In the genomic region with DNA sequence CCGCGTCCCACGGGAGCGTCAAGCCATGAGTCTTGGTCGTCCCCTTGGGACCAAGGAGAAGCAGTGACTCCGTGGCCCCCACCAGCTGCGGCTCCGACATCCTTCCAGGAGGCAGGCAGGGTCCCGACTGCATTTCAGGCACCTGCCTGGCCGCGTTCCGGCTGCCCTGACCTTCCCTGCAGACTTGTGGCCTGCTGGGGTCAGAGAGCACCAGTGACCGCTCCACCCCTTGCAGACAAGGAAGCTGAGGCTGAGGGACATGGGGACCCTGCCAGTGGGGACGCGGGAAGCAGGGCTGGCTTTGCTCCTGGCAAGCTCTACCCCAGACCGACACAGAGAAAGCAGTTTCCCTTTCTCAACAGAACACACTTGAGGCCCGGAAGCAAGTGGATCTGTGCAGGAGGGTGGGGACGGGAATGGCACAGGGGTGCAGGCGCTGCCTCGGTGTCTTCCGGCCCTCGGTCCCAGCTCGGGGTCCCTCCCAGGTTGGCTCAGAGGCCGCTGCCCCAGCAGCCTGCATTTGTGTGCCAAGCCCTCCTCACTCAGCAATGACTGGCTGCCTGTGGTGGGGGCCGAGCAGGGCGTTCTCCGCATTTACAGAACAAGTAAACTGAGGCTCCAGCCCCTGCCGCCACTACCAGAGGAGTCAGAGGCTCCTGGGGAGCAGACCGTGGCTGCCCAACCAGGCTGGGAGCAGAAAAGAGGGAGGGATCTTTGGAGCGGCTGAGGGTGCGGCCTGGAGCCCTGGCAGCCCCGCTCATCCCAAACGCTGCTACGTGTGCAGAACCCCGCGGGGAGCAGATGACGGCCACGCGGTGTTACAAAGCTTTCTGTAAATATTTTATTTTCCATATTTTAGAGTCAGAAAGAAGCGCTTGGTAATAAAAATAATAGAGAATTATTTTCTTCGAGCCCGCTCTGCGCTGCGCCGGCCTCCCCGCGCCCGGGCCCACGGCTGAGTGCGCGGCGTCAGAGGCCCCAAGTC, we compare ENCODE assay signal across 14 cellular contexts. TPM values are rescaled to one million over a fixed set of nuclear protein-coding genes. Genes with fewer than 3 reads are reported as not detected.
DNase-seq lines count a peak whose midpoint lies in the region; ATAC-seq and TF ChIP-seq lines count a peak whose summit lies in the region.
"Had no signal": no experiment of that assay in that cellular context is flagged by ENCODE, and none has a peak within 500 bp of the region (broad histone marks: within the 10 kb centered on the region; RNA-seq: fewer than 3 reads in every experiment).

No MANE protein-coding gene starts in this region.

- H3K9me3 ChIP-seq in Peyer's patch: no peaks in the 10 kb centered on the region
- H3K9me3 ChIP-seq in mesodermal cell (ENCODE audit: control insufficient read depth, low read length): no peaks in the 10 kb centered on the region
- no peaks in the 10 kb centered on the region for H3K9me3 ChIP-seq in thymus (ENCODE audit: control insufficient read depth)

- H3K4me3 ChIP-seq in Peyer's patch: no peak overlapping the region
- H3K4me3 ChIP-seq in coronary artery: peak overlapping the region; percentile 57
- no peak overlapping the region for H3K4me3 ChIP-seq in mesodermal cell (ENCODE audit: extremely low read depth, insufficient read depth, low read length, poor library complexity, severe bottlenecking)
- no peak overlapping the region for H3K4me3 ChIP-seq in thymus (ENCODE audit: low read length)
- no peak overlapping the region for H3K4me3 ChIP-seq in lower leg skin (ENCODE audit: low read depth, poor library complexity, severe bottlenecking)

- intact Hi-C loops in activated CD4-positive, alpha-beta T cell treated with anti-CD3 and anti-CD28 coated beads, Interleukin-2, amount 10 ng/mL, durations not matched to agents 24 days and 14 days (cut with micrococcal nuclease): loop anchor here (5.0 kb wide), 1 partner anchor 82 kb away; no protein-coding TSS in a partner anchor
- intact Hi-C loops in lower leg skin (cut with DNase I; ENCODE audit: low total_unique reads): loop anchor here (5.0 kb wide), 1 partner anchor 127 kb away; no protein-coding TSS in a partner anchor

- ATAC-seq in GM21717 (IDR thresholded peaks at IDR 0.05; ENCODE audit: unreplicated experiment) (no peak), GM19467 (IDR thresholded peaks at IDR 0.05; ENCODE audit: unreplicated experiment) (no peak)
- ATAC-seq: HCT116 had no signal

- TF ChIP-seq CTCF in Peyer's patch (IDR thresholded peaks at IDR 0.05) (no peak), coronary artery (IDR thresholded peaks at IDR 0.05) (no peak), lower leg skin (IDR thresholded peaks at IDR 0.05) (no peak)

- H3K27me3 Mint-ChIP-seq in activated CD4-positive, alpha-beta T cell treated with anti-CD3 and anti-CD28 coated beads, Interleukin-2, amount 10 ng/mL, durations not matched to agents 24 days and 14 days: no peaks in the 10 kb centered on the region

- TF ChIP-seq POLR2A in Peyer's patch (IDR thresholded peaks at IDR 0.05): no peak
- TF ChIP-seq POLR2A in lower leg skin (IDR thresholded peaks at IDR 0.05): no peak

- peaks cover 17% of the 10 kb centered on the region for H3K4me1 Mint-ChIP-seq in activated CD4-positive, alpha-beta T cell treated with anti-CD3 and anti-CD28 coated beads, Interleukin-2, amount 10 ng/mL, durations not matched to agents 24 days and 14 days

- WGBS in mesodermal cell (ENCODE audit: insufficient coverage in 2 of 2), 2 experiments: 92 to 96% methylated on average over 31 of the region's 52 CpGs
- WGBS in thymus: 97% methylated on average over 52 of the region's 52 CpGs
- 62 to 74% methylated on average over 43 to 50 of the region's 52 CpGs for WGBS in lower leg skin, 2 donors

- H3K27me3 ChIP-seq in Peyer's patch: no peaks in the 10 kb centered on the region
- H3K27me3 ChIP-seq in thymus (ENCODE audit: control insufficient read depth, insufficient read depth): no peaks in the 10 kb centered on the region

- peak overlapping the region; percentile 26 to 78 (median 46) for H3K27ac ChIP-seq in Peyer's patch
- peak overlapping the region; percentile 71 to 87 for H3K27ac ChIP-seq in coronary artery
- H3K27ac ChIP-seq in mesodermal cell (ENCODE audit: low read depth, low read length, severe bottlenecking): peak overlapping the region; percentile 84
- H3K27ac ChIP-seq in thymus (ENCODE audit: low read depth): peak overlapping the region; percentile 25
- H3K27ac ChIP-seq: C4-2B had no signal

- H3K36me3 ChIP-seq in Peyer's patch: peaks cover 0 to 40% (median 0%) of the 10 kb centered on the region in 3 donors
- no peaks in the 10 kb centered on the region for H3K36me3 ChIP-seq in mesodermal cell (ENCODE audit: control insufficient read depth, insufficient read depth, low read length)
- peaks cover 5% of the 10 kb centered on the region for H3K36me3 ChIP-seq in thymus (ENCODE audit: control insufficient read depth, insufficient read depth)

- H3K4me3 Mint-ChIP-seq in activated CD4-positive, alpha-beta T cell treated with anti-CD3 and anti-CD28 coated beads, Interleukin-2, amount 10 ng/mL, durations not matched to agents 24 days and 14 days: no peak overlapping the region

- no peaks in the 10 kb centered on the region for H3K9me3 Mint-ChIP-seq in activated CD4-positive, alpha-beta T cell treated with anti-CD3 and anti-CD28 coated beads, Interleukin-2, amount 10 ng/mL, durations not matched to agents 24 days and 14 days
- H3K9me3 Mint-ChIP-seq: nephron had no signal

- DNase-seq in Peyer's patch (no peak), coronary artery (ENCODE audit: low spot score) (no peak), lower leg skin (ENCODE audit: low spot score in 2 of 2) (no peak)
- DNase-seq in activated CD4-positive, alpha-beta T cell treated with anti-CD3 and anti-CD28 coated beads, Interleukin-2, amount 10 ng/mL, durations not matched to agents 24 days and 14 days: no peak
- DNase-seq: activated CD8-positive, alpha-beta memory T cell treated with anti-CD3 and anti-CD28 coated beads for 24 hours; activated naive CD4-positive, alpha-beta T cell treated with Interleukin-2 at 50 U/mL for 16 hours; NCI-H1048 had no signal

- H3K27ac Mint-ChIP-seq in activated CD4-positive, alpha-beta T cell treated with anti-CD3 and anti-CD28 coated beads, Interleukin-2, amount 10 ng/mL, durations not matched to agents 24 days and 14 days: no peak overlapping the region

- peaks cover 17% of the 10 kb centered on the region for H3K36me3 Mint-ChIP-seq in activated CD4-positive, alpha-beta T cell treated with anti-CD3 and anti-CD28 coated beads, Interleukin-2, amount 10 ng/mL, durations not matched to agents 24 days and 14 days (ENCODE audit: low read depth)

- H3K4me1 ChIP-seq in Peyer's patch (peaks cover 0 to 38% (median 0%) of the 10 kb centered on the region in 4 donors), mesodermal cell (ENCODE audit: control insufficient read depth, insufficient read depth, low read length, poor library complexity, severe bottlenecking) (peaks cover 38% of the 10 kb centered on the region), thymus (ENCODE audit: control insufficient read depth, insufficient read depth, low read length) (peaks cover 4% of the 10 kb centered on the region)

RNA-seq across cellular contexts. Expression of a gene that starts 43.9 kb away (rescaled TPM):
- total RNA-seq in Peyer's patch: 100 to 1,000 TPM; 132 to 226 (median 154) TPM
- polyA plus RNA-seq in mesodermal cell (2013, experiment 1 of 2): 10.1 TPM
- polyA plus RNA-seq in mesodermal cell (2013, experiment 2 of 2): 10.2 TPM
- polyA plus RNA-seq in thymus: 89.4 TPM
- total RNA-seq in activated CD4-positive, alpha-beta T cell treated with anti-CD3 and anti-CD28 coated beads, Interleukin-2, amount 10 ng/mL, durations not matched to agents 24 days and 14 days: 0.17 and 0.54 TPM in 2 replicates
- total RNA-seq in lower leg skin: 100 to 1,000 TPM; 176 to 307 (median 213) TPM

Comparison
In these comparisons a context has a peak if more than half of its experiments do, and no peak if none do; other contexts are left out.
1. H3K27ac ChIP-seq: peak in every context shown above with its lines; median percentile 84 in mesodermal cell; 79 in coronary artery; 46 in Peyer's patch; 25 in thymus.
2. RNA of a gene that starts 43.9 kb away (total RNA-seq): 176 to 307 TPM in lower leg skin and 132 to 226 TPM in Peyer's patch; 0.17 to 0.54 TPM in activated CD4-positive, alpha-beta T cell treated with anti-CD3 and anti-CD28 coated beads, Interleukin-2, amount 10 ng/mL, durations not matched to agents 24 days and 14 days; every median in the first group is over 10 times any median in the second.